ENCODE assay signal across 33 cellular contexts in the genomic region with DNA sequence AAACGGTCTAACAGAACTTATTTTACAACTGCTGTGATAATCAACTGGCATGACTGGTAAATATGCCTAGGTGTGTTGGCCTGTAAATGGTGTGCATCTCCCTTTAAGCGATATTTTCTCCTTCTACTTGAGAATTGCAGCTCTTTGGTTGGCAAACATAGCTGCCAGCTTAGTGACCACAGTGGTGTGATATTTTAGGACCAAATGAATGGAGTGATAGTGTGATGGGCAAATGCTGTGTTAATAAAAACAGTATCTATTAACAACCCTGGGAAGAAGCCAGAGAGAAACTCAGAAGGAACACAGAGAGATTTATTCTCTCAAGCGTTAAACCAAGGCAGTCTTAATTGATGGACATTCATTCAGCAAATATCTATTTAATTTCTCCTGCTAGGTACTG.
DNase-seq lines count a peak whose midpoint lies in the region; ATAC-seq and TF ChIP-seq lines count a peak whose summit lies in the region.
"Had no signal": no experiment of that assay in that cellular context is flagged by ENCODE, and none has a peak within 500 bp of the region (broad histone marks: within the 10 kb centered on the region; RNA-seq: fewer than 3 reads in every experiment).

No MANE protein-coding gene starts in this region.

- DNase-seq in right cardiac atrium (no peak), right atrium auricular region (ENCODE audit: low spot score) (no peak), SK-N-MC (ENCODE audit: low read depth, low spot score) (no peak), memory B cell (ENCODE audit: low spot score in 2 of 2) (no peak), posterior cingulate gyrus (no peak), NCI-H446 treated with DMSO at 0.1 percent for 48 hours (lab: John Stamatoyannopoulos, UW) (no peak)
- DNase-seq: 8988T; ACHN; AML-193; BE2C; C1 segment of cervical spinal cord; Caco-2; Calu3; CD4-positive, alpha-beta memory T cell; CD4-positive, alpha-beta T cell; CD4-positive, CD25-positive, alpha-beta regulatory T cell; CD8-positive, alpha-beta memory T cell; CD8-positive, alpha-beta T cell; COR-L47; DMS 273 treated with DMSO at 0.1 percent for 48 hours; DMS153; DMS53; DMS79; DMS79 treated with DMSO at 0.1 percent for 48 hours; DND-41; EL had no signal

- H3K4me1 ChIP-seq in right cardiac atrium (ENCODE audit: control insufficient read depth, insufficient read depth, low read length) (no peaks in the 10 kb centered on the region), right atrium auricular region (peaks cover 0 to 7% of the 10 kb centered on the region in 2 donors)
- H3K4me1 ChIP-seq: A549, BE2C, Caco-2 had no signal

- H3K4me3 ChIP-seq in right cardiac atrium (ENCODE audit: low read length) = no peak overlapping the region
- H3K4me3 ChIP-seq in right atrium auricular region = no peak overlapping the region
- no peak overlapping the region for H3K4me3 ChIP-seq in SK-N-MC
- H3K4me3 ChIP-seq: A549; BLaER1; BLaER1 treated with 17β-estradiol and CSF1 and Interleukin-3, amounts not matched to agents 10 nM and 100 nM had no signal

- H3K27me3 ChIP-seq in right cardiac atrium (ENCODE audit: control insufficient read depth, insufficient read depth) (no peaks in the 10 kb centered on the region), right atrium auricular region (no peaks in the 10 kb centered on the region)
- H3K27me3 ChIP-seq: BE2C; BLaER1; BLaER1 treated with 17β-estradiol and CSF1 and Interleukin-3, amounts not matched to agents 10 nM and 100 nM had no signal

- H3K9ac ChIP-seq in SK-N-MC (ENCODE audit: insufficient read length) = no peak overlapping the region
- H3K9ac ChIP-seq: BLaER1; BLaER1 treated with 17β-estradiol and CSF1 and Interleukin-3, amounts not matched to agents 10 nM and 100 nM had no signal

- 80% methylated on average over 3 of the region's 3 CpGs for WGBS in right cardiac atrium

- H3K9me3 ChIP-seq in right cardiac atrium (ENCODE audit: control insufficient read depth, low read length) = no peaks in the 10 kb centered on the region
- H3K9me3 ChIP-seq in right atrium auricular region = no peaks in the 10 kb centered on the region
- H3K9me3 ChIP-seq in SK-N-MC (ENCODE audit: low read depth, low read length) = no peaks in the 10 kb centered on the region
- H3K9me3 ChIP-seq: A549; BE2C; BLaER1; BLaER1 treated with 17β-estradiol and CSF1 and Interleukin-3, amounts not matched to agents 10 nM and 100 nM; Caco-2 had no signal

- peaks cover 4% of the 10 kb centered on the region for H3K27me3 Mint-ChIP-seq in memory B cell

- peak; percentile 50 to 58 for ATAC-seq in right cardiac atrium
- ATAC-seq in memory B cell (ENCODE audit: low read depth) = no peak
- ATAC-seq: A549; CD8-positive, alpha-beta T cell had no signal

- no peak for TF ChIP-seq CTCF in right atrium auricular region (IDR thresholded peaks at IDR 0.05)

- no peak overlapping the region for H3K27ac ChIP-seq in right cardiac atrium (ENCODE audit: low read length)
- no peak overlapping the region for H3K27ac ChIP-seq in right atrium auricular region
- peak overlapping the region; percentile 32; the same call in 1 of the 2 replicates for H3K27ac ChIP-seq in SK-N-MC
- H3K27ac ChIP-seq: 22Rv1; A549; BLaER1; BLaER1 treated with 17β-estradiol and CSF1 and Interleukin-3, amounts not matched to agents 10 nM and 100 nM; C4-2B had no signal

- no peaks in the 10 kb centered on the region for H3K36me3 ChIP-seq in right atrium auricular region
- H3K36me3 ChIP-seq in SK-N-MC (ENCODE audit: insufficient read depth, low read length) = peaks cover 12% of the 10 kb centered on the region
- H3K36me3 ChIP-seq: BE2C; BLaER1; BLaER1 treated with 17β-estradiol and CSF1 and Interleukin-3, amounts not matched to agents 10 nM and 100 nM had no signal

- peak overlapping the region; percentile 1 for H3K27ac Mint-ChIP-seq in memory B cell
- H3K27ac Mint-ChIP-seq: B cell; CD14-positive monocyte; CD4-positive, alpha-beta memory T cell; CD4-positive, alpha-beta T cell; CD4-positive, CD25-positive, alpha-beta regulatory T cell; CD8-positive, alpha-beta memory T cell; CD8-positive, alpha-beta T cell had no signal

- no peak overlapping the region for H3K4me3 Mint-ChIP-seq in memory B cell
- H3K4me3 Mint-ChIP-seq: B cell; CD14-positive monocyte; CD4-positive, alpha-beta memory T cell; CD4-positive, alpha-beta T cell; CD4-positive, CD25-positive, alpha-beta regulatory T cell; CD8-positive, alpha-beta memory T cell; CD8-positive, alpha-beta T cell had no signal

- intact Hi-C loops in right cardiac atrium (cut with DNase I) (no loop called here), posterior cingulate gyrus (cut with DNase I) (loop anchor here (10.0 kb wide), 1 partner anchor 111 kb away; no protein-coding TSS in a partner anchor)

- no peaks in the 10 kb centered on the region for H3K9me3 Mint-ChIP-seq in memory B cell
- H3K9me3 Mint-ChIP-seq: CD14-positive monocyte; CD4-positive, alpha-beta memory T cell; CD4-positive, alpha-beta T cell; CD8-positive, alpha-beta T cell had no signal

- no peaks in the 10 kb centered on the region for H3K36me3 Mint-ChIP-seq in memory B cell
- H3K36me3 Mint-ChIP-seq: CD14-positive monocyte; CD4-positive, alpha-beta memory T cell; CD4-positive, CD25-positive, alpha-beta regulatory T cell; CD8-positive, alpha-beta memory T cell; CD8-positive, alpha-beta T cell had no signal

- peaks cover 6% of the 10 kb centered on the region for H3K4me1 Mint-ChIP-seq in memory B cell
- H3K4me1 Mint-ChIP-seq: CD14-positive monocyte; CD4-positive, alpha-beta memory T cell; CD4-positive, CD25-positive, alpha-beta regulatory T cell; CD8-positive, alpha-beta memory T cell had no signal
